ENCODE assay signal across 19 cellular contexts in genomic region chr2:46653539-46653938, GRCh38. TPM values are rescaled to one million over a fixed set of nuclear protein-coding genes. Genes with fewer than 3 reads are reported as not detected.
A peak's percentile ranks its signal among the peaks of the same experiment; 100 is the strongest.
DNase-seq lines count a peak whose midpoint lies in the region; ATAC-seq and TF ChIP-seq lines count a peak whose summit lies in the region.
"Had no signal": no experiment of that assay in that cellular context is flagged by ENCODE, and none has a peak within 500 bp of the region (broad histone marks: within the 10 kb centered on the region; RNA-seq: fewer than 3 reads in every experiment).

No MANE protein-coding gene starts in this region.

- ATAC-seq in SK-N-SH treated with all-trans-retinoic acid at 6 μM for 48 hours (no peak), GM19328 (IDR thresholded peaks at IDR 0.05; ENCODE audit: unreplicated experiment) (no peak)
- ATAC-seq: Right ventricle myocardium inferior had no signal

- CTCF ChIA-PET in SK-N-SH (lab: Yijun Ruan, JAX): interaction anchor here (0.8 to 6.7 kb wide), 5 partner anchors 8 to 661 kb away, joined by 3 to 99 read pairs (median 24); no protein-coding TSS in a partner anchor

- no peak for TF ChIP-seq RAD21 in SK-N-SH (IDR thresholded peaks at IDR 0.05; ENCODE audit: low read length)

- no peak overlapping the region for H3K9ac ChIP-seq in SK-N-SH
- H3K9ac ChIP-seq: BLaER1 treated with 17β-estradiol and CSF1 and Interleukin-3, amounts not matched to agents 10 nM and 100 nM had no signal

- DNase-seq in SK-N-SH (no peak), MG63 (peak; percentile 74), hepatic stellate cell (ENCODE audit: low spot score) (peak; percentile 27), NCI-H2227 (lab: John Stamatoyannopoulos, UW; ENCODE audit: unreplicated experiment) (no peak), GF-D8 (lab: John Stamatoyannopoulos, UW) (no peak), anterior cingulate cortex (lab: John Stamatoyannopoulos, UW) (no peak)
- DNase-seq: CD8-positive, alpha-beta memory T cell; DMS79; GDM1; MV-4-11; NCI-H1417 treated with DMSO at 0.1 percent for 48 hours; NCI-H1930; NCI-H524; Peyer's patch had no signal

- TF ChIP-seq CTCF in SK-N-SH (IDR thresholded peaks at IDR 0.05): no peak

- POLR2A ChIA-PET in SK-N-SH (lab: Yijun Ruan, JAX): interaction anchor here (0.5 kb wide), 1 partner anchor 427 kb away, joined by 6 read pairs; no protein-coding TSS in a partner anchor

- no peak for TF ChIP-seq EP300 in SK-N-SH (IDR thresholded peaks at IDR 0.05; ENCODE audit: borderline replicate concordance in 1 of 2, low read depth in 1 of 2, low read length in 1 of 2)

- no peaks in the 10 kb centered on the region for H3K9me3 ChIP-seq in SK-N-SH
- no peaks in the 10 kb centered on the region for H3K9me3 ChIP-seq in MG63
- H3K9me3 ChIP-seq: BLaER1 treated with 17β-estradiol and CSF1 and Interleukin-3, amounts not matched to agents 10 nM and 100 nM; Peyer's patch had no signal

- no peaks in the 10 kb centered on the region for H4K20me1 ChIP-seq in SK-N-SH (ENCODE audit: insufficient read depth)

- WGBS in SK-N-SH (ENCODE audit: low lambda C conversion rate): 100% methylated on average over 2 of the region's 2 CpGs

- H3K4me1 ChIP-seq in SK-N-SH (ENCODE audit: control insufficient read depth in 1 of 2, insufficient read depth in 2 of 2, low read depth in 1 of 2, low read length in 1 of 2): peaks cover 12 to 14% of the 10 kb centered on the region in 2 experiments; a peak in 3 of 4 replicates

- H3K27me3 ChIP-seq in SK-N-SH (ENCODE audit: insufficient read depth) (no peaks in the 10 kb centered on the region), MG63 (no peaks in the 10 kb centered on the region)
- H3K27me3 ChIP-seq: BLaER1 treated with 17β-estradiol and CSF1 and Interleukin-3, amounts not matched to agents 10 nM and 100 nM; Peyer's patch had no signal

- no peak overlapping the region for H3K27ac ChIP-seq in SK-N-SH (ENCODE audit: low read depth in 2 of 2, low read length in 1 of 2)
- H3K27ac ChIP-seq: 22Rv1; BLaER1 treated with 17β-estradiol and CSF1 and Interleukin-3, amounts not matched to agents 10 nM and 100 nM; Peyer's patch had no signal

- H3K4me3 ChIP-seq in SK-N-SH (ENCODE audit: low read depth in 2 of 2, low read length in 1 of 2) (no peak overlapping the region), MG63 (no peak overlapping the region)
- H3K4me3 ChIP-seq: BLaER1 treated with 17β-estradiol and CSF1 and Interleukin-3, amounts not matched to agents 10 nM and 100 nM; Peyer's patch had no signal

- H3K79me2 ChIP-seq in SK-N-SH (ENCODE audit: insufficient read depth): no peaks in the 10 kb centered on the region

- H3K9me2 ChIP-seq in SK-N-SH: no peaks in the 10 kb centered on the region

- H3K36me3 ChIP-seq in SK-N-SH (replicated peaks in 1 of 2; ENCODE audit: control insufficient read depth in 1 of 2, insufficient read depth in 2 of 2, low read length in 1 of 2) (no peaks in the 10 kb centered on the region), MG63 (no peaks in the 10 kb centered on the region)
- H3K36me3 ChIP-seq: BLaER1 treated with 17β-estradiol and CSF1 and Interleukin-3, amounts not matched to agents 10 nM and 100 nM; Peyer's patch had no signal

- no peak overlapping the region for H2AFZ ChIP-seq in SK-N-SH (ENCODE audit: low read depth)

- no peaks in the 10 kb centered on the region for H3F3A ChIP-seq in SK-N-SH (replicated peaks; ENCODE audit: insufficient read depth)

- H3K4me2 ChIP-seq in SK-N-SH: no peak overlapping the region
- H3K4me2 ChIP-seq: BLaER1 treated with 17β-estradiol and CSF1 and Interleukin-3, amounts not matched to agents 10 nM and 100 nM had no signal

TF ChIP-seq in SK-N-SH treated with all-trans-retinoic acid at 6 μM for 48 hours, 23 proteins besides CTCF, POLR2A, EP300 and RAD21:
- TF ChIP-seq RARB (CRISPR knock-in tag; IDR thresholded peaks at IDR 0.05) (no peak), ISL1 (CRISPR knock-in tag; IDR thresholded peaks at IDR 0.05) (peak; percentile 59)

TF ChIP-seq in SK-N-SH, 30 proteins besides CTCF, POLR2A, EP300 and RAD21:
- TF ChIP-seq JUND (IDR thresholded peaks at IDR 0.05) (no peak), FOSL2 (IDR thresholded peaks at IDR 0.05; ENCODE audit: borderline replicate concordance, low read depth) (no peak), YY1 (IDR thresholded peaks at IDR 0.05; ENCODE audit: low read depth) (no peak), CHD2 (IDR thresholded peaks at IDR 0.05; ENCODE audit: low read length, partially characterized antibody) (no peak), USF2 (IDR thresholded peaks at IDR 0.05; ENCODE audit: borderline replicate concordance, low read depth, low read length) (no peak), USF1 (IDR thresholded peaks at IDR 0.05; ENCODE audit: borderline replicate concordance, low read depth) (no peak), GABPA (IDR thresholded peaks at IDR 0.05; ENCODE audit: low read depth) (no peak), SIN3A (IDR thresholded peaks at IDR 0.05; ENCODE audit: borderline replicate concordance, low read depth, low read length) (no peak), PBX3 (IDR thresholded peaks at IDR 0.05) (no peak), EZH2phosphoT487 (IDR thresholded peaks at IDR 0.05; ENCODE audit: borderline replicate concordance, low read depth) (no peak), RFX5 (IDR thresholded peaks at IDR 0.05; ENCODE audit: low read length) (no peak), FOXM1 (IDR thresholded peaks at IDR 0.05; ENCODE audit: low read depth) (no peak), MEF2A (IDR thresholded peaks at IDR 0.05; ENCODE audit: borderline replicate concordance, low read depth) (no peak)

RNA-seq across cellular contexts. Expression of gene CRIPT, which starts 36.5 kb away (rescaled TPM):
- polyA plus RNA-seq in SK-N-SH (2012; rRNA removed): 6.9 and 7.2 TPM in 2 replicates
- polyA plus RNA-seq in SK-N-SH (2012; cell fraction: cytosol; rRNA removed): 11.5 and 17.7 TPM in 2 replicates
- 1.7 and 3.7 TPM in 2 replicates for polyA plus RNA-seq in SK-N-SH (2012; cell fraction: nucleus; rRNA removed)
- 11.8 and 12.1 TPM in 2 replicates for total RNA-seq in MG63 (2014; rRNA removed; shearing (Covaris generic); ENCODE audit: low replicate concordance)

RNA-seq across cellular contexts. Expression of gene PIGF, which starts 36.7 kb away (rescaled TPM):
- polyA plus RNA-seq in SK-N-SH (2012; rRNA removed): 38.0 and 55.2 TPM in 2 replicates
- 52.3 and 60.7 TPM in 2 replicates for polyA plus RNA-seq in SK-N-SH (2012; cell fraction: cytosol; rRNA removed)
- 34.9 and 58.4 TPM in 2 replicates for polyA plus RNA-seq in SK-N-SH (2012; cell fraction: nucleus; rRNA removed)
- 16.1 and 19.7 TPM in 2 replicates for total RNA-seq in MG63 (2014; rRNA removed; shearing (Covaris generic); ENCODE audit: low replicate concordance)

RNA-seq across cellular contexts. Expression of gene SOCS5, which starts 45.6 kb away (rescaled TPM):
- 23.1 and 29.0 TPM in 2 replicates for polyA plus RNA-seq in SK-N-SH (2012; rRNA removed)
- polyA plus RNA-seq in SK-N-SH (2012; cell fraction: cytosol; rRNA removed): 33.1 and 33.3 TPM in 2 replicates
- polyA plus RNA-seq in SK-N-SH (2012; cell fraction: nucleus; rRNA removed): 17.6 and 28.6 TPM in 2 replicates
- 18.4 and 28.1 TPM in 2 replicates for total RNA-seq in MG63 (2014; rRNA removed; shearing (Covaris generic); ENCODE audit: low replicate concordance)

Comparison
In these comparisons a context has a peak if more than half of its experiments do, and no peak if none do; other contexts are left out.
1. DNase-seq: peak in MG63 (single experiment) and hepatic stellate cell (single experiment); none in SK-N-SH (single experiment), NCI-H2227 (single experiment), GF-D8 (single experiment) and anterior cingulate cortex (0 of 58).